In the genomic region with DNA sequence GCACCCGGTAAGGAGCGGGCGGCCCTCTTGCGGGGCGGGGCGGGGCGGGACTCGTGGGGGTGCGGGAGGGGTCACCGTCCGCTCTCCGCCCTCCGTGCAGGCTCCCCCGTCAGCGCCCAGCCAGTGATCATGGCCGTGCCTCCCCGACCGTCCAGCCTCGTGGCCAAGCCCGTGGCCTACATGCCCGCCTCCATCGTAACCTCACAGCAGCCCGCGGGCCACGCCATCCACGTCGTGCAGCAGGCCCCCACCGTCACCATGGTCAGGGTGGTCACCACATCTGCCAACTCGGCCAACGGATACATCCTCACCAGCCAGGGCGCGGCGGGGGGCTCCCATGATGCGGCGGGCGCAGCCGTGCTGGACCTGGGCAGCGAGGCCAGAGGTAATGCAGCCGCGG, we compare ENCODE assay signal across 32 cellular contexts.
"Had no signal": no experiment of that assay in that cellular context is flagged by ENCODE, and none has a peak within 500 bp of the region (broad histone marks: within the 10 kb centered on the region; RNA-seq: fewer than 3 reads in every experiment).

No MANE protein-coding gene starts in this region.

- H3K27me3 ChIP-seq: Peyer's patch had no signal

- H3K4me3 ChIP-seq: Peyer's patch had no signal

- H3K9ac ChIP-seq: KMS-11 had no signal

- ATAC-seq: activated CD8-positive, alpha-beta memory T cell treated with anti-CD3 and anti-CD28 coated beads, Interleukin-2, amount 10 ng/mL, durations not matched to agents 7 days and 5 days; SK-N-SH treated with all-trans-retinoic acid at 6 μM for 48 hours; T-cell had no signal

- H3K9me3 ChIP-seq: Peyer's patch had no signal

- FAIRE-seq: bronchial epithelial cell had no signal

- DNase-seq: activated B cell treated with CpG ODN at 0.5 μM for 24 hours; activated CD4-positive, alpha-beta memory T cell treated with anti-CD3 and anti-CD28 coated beads for 36 hours; activated CD4-positive, alpha-beta T cell treated with anti-CD3 and anti-CD28 coated beads for 4 hours; activated CD4-positive, alpha-beta T cell treated with anti-CD3 and anti-CD28 coated beads, Interleukin-2, amount 50 U/mL, for 1 hour; activated CD4-positive, CD25-positive, alpha-beta regulatory T cell treated with anti-CD3 and anti-CD28 coated beads, Interleukin-2, amount 50 U/mL, for 72 hours; activated CD8-positive, alpha-beta memory T cell treated with anti-CD3 and anti-CD28 coated beads for 24 hours; activated CD8-positive, alpha-beta memory T cell treated with anti-CD3 and anti-CD28 coated beads, Interleukin-2, amount 10 ng/mL, durations not matched to agents 7 days and 5 days; activated CD8-positive, alpha-beta memory T cell treated with anti-CD3 and anti-CD28 coated beads, Interleukin-2, amount 50 U/mL, for 48 hours; activated effector memory CD4-positive, alpha-beta T cell treated with Interleukin-2 at 50 U/mL for 16 hours; activated naive CD4-positive, alpha-beta T cell; activated naive CD4-positive, alpha-beta T cell treated with anti-CD3 and anti-CD28 coated beads, Interleukin-2, amount 50 U/mL, for 16 hours; activated naive CD8-positive, alpha-beta T cell treated with anti-CD3 and anti-CD28 coated beads for 36 hours; activated T-cell treated with anti-CD3 and anti-CD28 coated beads, Interleukin-2, amount 50 U/mL, for 48 hours; amniotic stem cell; MM.1S; MV-4-11; NCI-H1092; NCI-H1436 treated with DMSO at 0.1 percent for 48 hours; NCI-H1694 treated with DMSO at 0.1 percent for 48 hours; NCI-H2029; NCI-H345; NCI-H524 treated with DMSO at 0.1 percent for 48 hours; Peyer's patch; RPMI8226; SIG-M5; T-cell; T-helper 2 cell; T-helper 9 cell had no signal

- H3K27ac ChIP-seq: KMS-11, Peyer's patch, VCaP had no signal
